In genomic region chr10:75547391-75548298, GRCh38 we compare ENCODE assay signal across 12 cellular contexts.
A peak's percentile ranks its signal among the peaks of the same experiment; 100 is the strongest.
DNase-seq lines count a peak whose midpoint lies in the region; FAIRE-seq and TF ChIP-seq lines count a peak whose summit lies in the region.
"Had no signal": no experiment of that assay in that cellular context is flagged by ENCODE, and none has a peak within 500 bp of the region (broad histone marks: within the 10 kb centered on the region; RNA-seq: fewer than 3 reads in every experiment).

No MANE protein-coding gene starts in this region.

- H3K27ac Mint-ChIP-seq in activated naive CD4-positive, alpha-beta T cell treated with anti-CD3 and anti-CD28 coated beads for 36 hours = no peak overlapping the region
- H3K27ac Mint-ChIP-seq: activated CD8-positive, alpha-beta T cell treated with anti-CD3 and anti-CD28 coated beads, Interleukin-2, amount 10 ng/mL, durations not matched to agents 7 days and 5 days; stimulated activated naive B cell treated with anti-CD40 and anti-IgM and Interleukin-4, amounts not matched to agents 10 μg/mL and 1 μg/mL and 100 μg/mL, for 72 hours had no signal

- H3K27me3 Mint-ChIP-seq in activated naive CD4-positive, alpha-beta T cell treated with anti-CD3 and anti-CD28 coated beads for 36 hours (ENCODE audit: low read depth) = peaks cover 10% of the 10 kb centered on the region

- no peak for TF ChIP-seq POLR2A in H54 (IDR thresholded peaks at IDR 0.05; ENCODE audit: low read depth, low read length)
- TF ChIP-seq POLR2A in GM12891 (IDR thresholded peaks at IDR 0.05; ENCODE audit: low read depth, low read length) = no peak

- H3K4me3 Mint-ChIP-seq in activated naive CD4-positive, alpha-beta T cell treated with anti-CD3 and anti-CD28 coated beads for 36 hours = no peak overlapping the region
- H3K4me3 Mint-ChIP-seq: activated CD8-positive, alpha-beta T cell treated with anti-CD3 and anti-CD28 coated beads, Interleukin-2, amount 10 ng/mL, durations not matched to agents 7 days and 5 days; stimulated activated naive B cell treated with anti-CD40 and anti-IgM and Interleukin-4, amounts not matched to agents 10 μg/mL and 1 μg/mL and 100 μg/mL, for 72 hours had no signal

- CTCF ChIA-PET in activated naive CD4-positive, alpha-beta T cell treated with anti-CD3 and anti-CD28 coated beads for 36 hours (lab: Charles Lee) = no interaction called here

- in situ Hi-C loops in ACHN (cut with HindIII; ENCODE audit: low pct_ligation_motif_present, low pct_unique_long_range_greater_than_20kb, low sequenced_read_pairs) = no loop called here

- intact Hi-C loops in activated naive CD4-positive, alpha-beta T cell treated with anti-CD3 and anti-CD28 coated beads for 36 hours (cut with micrococcal nuclease) = no loop called here

- H3K9me3 Mint-ChIP-seq in activated naive CD4-positive, alpha-beta T cell treated with anti-CD3 and anti-CD28 coated beads for 36 hours = peaks cover 3% of the 10 kb centered on the region

- no peaks in the 10 kb centered on the region for H3K36me3 Mint-ChIP-seq in activated naive CD4-positive, alpha-beta T cell treated with anti-CD3 and anti-CD28 coated beads for 36 hours (ENCODE audit: low read depth)

- H3K4me1 Mint-ChIP-seq in activated naive CD4-positive, alpha-beta T cell treated with anti-CD3 and anti-CD28 coated beads for 36 hours (ENCODE audit: low read depth) = no peaks in the 10 kb centered on the region
- H3K4me1 Mint-ChIP-seq: stimulated activated naive B cell treated with anti-CD40 and anti-IgM and Interleukin-4, amounts not matched to agents 10 μg/mL and 1 μg/mL and 100 μg/mL, for 72 hours had no signal

- FAIRE-seq in H54 (lab: Jason Lieb, UNC) = peak; percentile 100
- no peak for FAIRE-seq in GM12891 (lab: Jason Lieb, UNC)

- DNase-seq in ACHN = peak; percentile 75
- peak; percentile 27 for DNase-seq in H54 (ENCODE audit: insufficient read length, low spot score)
- peak; percentile 87 for DNase-seq in SW480 (ENCODE audit: low spot score)
- DNase-seq in hepatic stellate cell (ENCODE audit: low spot score) = peak; percentile 46
- no peak for DNase-seq in GM12891 (ENCODE audit: insufficient read length, low spot score)
- no peak for DNase-seq in activated naive CD4-positive, alpha-beta T cell (lab: John Stamatoyannopoulos, UW)
- DNase-seq in activated naive CD4-positive, alpha-beta T cell treated with anti-CD3 and anti-CD28 coated beads for 36 hours = no peak
- DNase-seq in pons (ENCODE audit: low spot score) = no peak
- DNase-seq: activated CD8-positive, alpha-beta T cell treated with anti-CD3 and anti-CD28 coated beads, Interleukin-2, amount 10 ng/mL, durations not matched to agents 7 days and 5 days; NCI-H1105; right lobe of liver; stimulated activated naive B cell treated with anti-CD40 and anti-IgM and Interleukin-4, amounts not matched to agents 10 μg/mL and 1 μg/mL and 100 μg/mL, for 72 hours had no signal

TF ChIP-seq in GM12891, 5 proteins besides CTCF, POLR2A, EP300 and RAD21:
- no peak for TF ChIP-seq POU2F2 (IDR thresholded peaks at IDR 0.05; ENCODE audit: low read depth, low read length)
- TF ChIP-seq TAF1 (IDR thresholded peaks at IDR 0.05; ENCODE audit: low read depth, low read length) = no peak
- no peak for TF ChIP-seq POLR2AphosphoS5 (IDR thresholded peaks at IDR 0.05; ENCODE audit: low read depth, low read length)
- TF ChIP-seq SPI1 (IDR thresholded peaks at IDR 0.05; ENCODE audit: low read depth, low read length) = no peak
- TF ChIP-seq PAX5 (IDR thresholded peaks at IDR 0.05; ENCODE audit: insufficient read depth, low read length, severe bottlenecking) = no peak

Comparison
In these comparisons a context has a peak if more than half of its experiments do, and no peak if none do; other contexts are left out.
1. DNase-seq: peak in ACHN (single experiment), H54 (single experiment), SW480 (single experiment) and hepatic stellate cell (single experiment); none in GM12891 (single experiment), activated naive CD4-positive, alpha-beta T cell (0 of 4), activated naive CD4-positive, alpha-beta T cell treated with anti-CD3 and anti-CD28 coated beads for 36 hours (single experiment) and pons (single experiment).